Comparison of ENCODE assay signal across 27 cellular contexts in the genomic region with DNA sequence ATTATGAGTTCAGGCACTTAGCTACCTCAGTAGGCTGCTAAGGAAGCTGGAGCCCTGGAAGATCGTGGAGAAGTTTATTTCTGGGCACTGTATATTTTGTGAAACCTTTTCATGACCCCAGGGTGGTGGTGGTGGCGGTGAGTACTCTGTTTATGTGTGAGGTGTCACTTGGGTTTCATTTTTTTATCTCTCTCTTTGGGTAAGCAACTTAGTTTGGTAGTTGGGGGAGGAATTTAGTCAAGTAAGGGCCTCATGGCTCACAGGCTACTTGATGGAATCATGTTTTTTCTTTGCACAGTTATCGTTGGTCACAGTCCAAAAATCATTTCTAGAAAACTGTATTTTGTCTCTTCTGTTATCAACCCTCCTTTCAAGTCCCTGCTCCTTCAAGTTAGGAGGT. TPM values are rescaled to one million over a fixed set of nuclear protein-coding genes. Genes with fewer than 3 reads are reported as not detected.
DNase-seq lines count a peak whose midpoint lies in the region; ATAC-seq, FAIRE-seq and TF ChIP-seq lines count a peak whose summit lies in the region.
"Had no signal": no experiment of that assay in that cellular context is flagged by ENCODE, and none has a peak within 500 bp of the region (broad histone marks: within the 10 kb centered on the region; RNA-seq: fewer than 3 reads in every experiment).

No MANE protein-coding gene starts in this region.

- no peaks in the 10 kb centered on the region for H3K4me1 Mint-ChIP-seq in glutamatergic neuron (ENCODE audit: low read depth, unreplicated experiment)
- H3K4me1 Mint-ChIP-seq: CD4-positive, alpha-beta memory T cell had no signal

- intact Hi-C loops in left cardiac atrium (cut with DNase I) = no loop called here

- no peak overlapping the region for H3K4me3 Mint-ChIP-seq in glutamatergic neuron (ENCODE audit: unreplicated experiment)
- H3K4me3 Mint-ChIP-seq: CD4-positive, alpha-beta memory T cell had no signal

- no peaks in the 10 kb centered on the region for H4K20me1 ChIP-seq in osteoblast (ENCODE audit: insufficient read depth, low read length)

- no peak overlapping the region for H3K4me2 ChIP-seq in osteoblast (ENCODE audit: insufficient read depth, low read length)

- DNase-seq in H4 (ENCODE audit: low spot score) (peak; percentile 13), M059J (ENCODE audit: low read depth) (peak; percentile 16), choroid plexus epithelial cell (ENCODE audit: low read depth) (peak; percentile 13), osteoblast (ENCODE audit: insufficient read length, low spot score, missing footprints) (peak; percentile 61), glutamatergic neuron (no peak), left cardiac atrium (no peak), NCI-H2227 (lab: John Stamatoyannopoulos, UW; ENCODE audit: unreplicated experiment) (no peak), GM19239 (ENCODE audit: insufficient read length, low spot score) (no peak)
- DNase-seq: C1 segment of cervical spinal cord; CD4-positive, alpha-beta memory T cell; COR-L47; DMS53; MG63; NCI-H1105 treated with DMSO at 0.1 percent for 48 hours; NCI-H146; NCI-H2029; NCI-H446 treated with DMSO at 0.1 percent for 48 hours; NCI-H526 treated with DMSO at 0.1 percent for 48 hours; SIG-M5; SW 1271 had no signal

- no peaks in the 10 kb centered on the region for H3K36me3 Mint-ChIP-seq in glutamatergic neuron (ENCODE audit: unreplicated experiment)
- H3K36me3 Mint-ChIP-seq: CD4-positive, alpha-beta memory T cell had no signal

- peaks cover 2% of the 10 kb centered on the region for H3K4me1 ChIP-seq in osteoblast (ENCODE audit: insufficient read depth, low read length)

- H3K79me2 ChIP-seq in osteoblast (ENCODE audit: insufficient read depth, low read length) = no peaks in the 10 kb centered on the region

- H3K27ac ChIP-seq in osteoblast (ENCODE audit: low read depth, low read length) = no peak overlapping the region
- H3K27ac ChIP-seq: SK-N-MC had no signal

- TF ChIP-seq CTCF in choroid plexus epithelial cell (conservative IDR thresholded peaks at IDR 0.05; ENCODE audit: low read depth, low read length) (no peak), osteoblast (IDR thresholded peaks at IDR 0.05; ENCODE audit: extremely low read depth, low read depth, low read length) (no peak), glutamatergic neuron (IDR thresholded peaks at IDR 0.05; ENCODE audit: partially characterized antibody, unreplicated experiment) (no peak)

- H3K9me3 Mint-ChIP-seq in glutamatergic neuron (ENCODE audit: unreplicated experiment) = no peaks in the 10 kb centered on the region
- H3K9me3 Mint-ChIP-seq: CD4-positive, alpha-beta memory T cell had no signal

- ATAC-seq in left cardiac atrium = no peak
- ATAC-seq: Panc1 had no signal

- no peaks in the 10 kb centered on the region for H3K36me3 ChIP-seq in osteoblast (ENCODE audit: insufficient read depth, low read length)
- H3K36me3 ChIP-seq: MG63 had no signal

- H3K9me3 ChIP-seq in osteoblast (ENCODE audit: low read depth, low read length) = no peaks in the 10 kb centered on the region
- H3K9me3 ChIP-seq: MG63 had no signal

- no peaks in the 10 kb centered on the region for H3K27me3 ChIP-seq in osteoblast (ENCODE audit: insufficient read depth, low read length)
- H3K27me3 ChIP-seq: MG63 had no signal

- FAIRE-seq in GM19239 (lab: Jason Lieb, UNC) = no peak
- FAIRE-seq: A204.1, G401.6, H1 had no signal

- no peak overlapping the region for H3K4me3 ChIP-seq in choroid plexus epithelial cell (ENCODE audit: low read depth, low read length)
- no peak overlapping the region for H3K4me3 ChIP-seq in osteoblast (ENCODE audit: insufficient read depth, low read length)
- H3K4me3 ChIP-seq: MG63, SK-N-MC had no signal

- H2AFZ ChIP-seq in osteoblast (ENCODE audit: low read length) = peak overlapping the region; percentile 28

- no peak overlapping the region for H3K27ac Mint-ChIP-seq in glutamatergic neuron (ENCODE audit: unreplicated experiment)
- H3K27ac Mint-ChIP-seq: CD4-positive, alpha-beta memory T cell had no signal

- H3K27me3 Mint-ChIP-seq in glutamatergic neuron (ENCODE audit: unreplicated experiment) = peaks cover 1% of the 10 kb centered on the region

RNA-seq across cellular contexts. Expression of gene C1orf141, which starts 33.9 kb away (rescaled TPM):
- total RNA-seq in H4 (2014; rRNA removed; shearing (Covaris generic)) = not detected in 2 replicates
- not detected in 2 replicates for total RNA-seq in M059J (2014; rRNA removed; shearing (Covaris generic))
- total RNA-seq in osteoblast (not detected in 2 replicates), glutamatergic neuron (ENCODE audit: unreplicated experiment) (not detected), left cardiac atrium (not detected)
- total RNA-seq: CD4-positive, alpha-beta memory T cell; H1; HT-29; LHCN-M2 had no signal

RNA-seq across cellular contexts. Expression of gene SLC35D1, which starts 46.9 kb away (rescaled TPM):
- 17.5 and 18.1 TPM in 2 replicates for total RNA-seq in H4 (2014; rRNA removed; shearing (Covaris generic))
- total RNA-seq in M059J (2014; rRNA removed; shearing (Covaris generic)) = 13.1 and 20.1 TPM in 2 replicates
- 13.0 and 13.8 TPM in 2 replicates for total RNA-seq in osteoblast
- 2.7 TPM for total RNA-seq in glutamatergic neuron (ENCODE audit: unreplicated experiment)
- total RNA-seq in left cardiac atrium = 1 to 10 TPM; 2.6 to 4.5 TPM

Comparison
In these comparisons a context has a peak if more than half of its experiments do, and no peak if none do; other contexts are left out.
1. DNase-seq: peak in H4 (single experiment), M059J (single experiment), choroid plexus epithelial cell (single experiment) and osteoblast (single experiment); none in glutamatergic neuron (single experiment), left cardiac atrium (single experiment), NCI-H2227 (single experiment) and GM19239 (single experiment).